16 cellular contexts compared by ENCODE assay signal in genomic region chr22:38027487-38027886, GRCh38. TPM values are rescaled to one million over a fixed set of nuclear protein-coding genes. Genes with fewer than 3 reads are reported as not detected.
"Had no signal": no experiment of that assay in that cellular context is flagged by ENCODE, and none has a peak within 500 bp of the region (broad histone marks: within the 10 kb centered on the region; RNA-seq: fewer than 3 reads in every experiment).

No MANE protein-coding gene starts in this region.

- H3K27me3 Mint-ChIP-seq: activated T-helper 17 cell treated with anti-CD3 and anti-CD28 coated beads, Interleukin-2, amount 50 U/mL, for 72 hours; stimulated activated naive B cell treated with anti-CD40 and anti-IgM and Interleukin-4, amounts not matched to agents 10 μg/mL and 1 μg/mL and 100 μg/mL, for 72 hours had no signal

- H3K9me3 Mint-ChIP-seq: activated naive CD4-positive, alpha-beta T cell treated with anti-CD3 and anti-CD28 coated beads for 36 hours; activated T-helper 17 cell treated with anti-CD3 and anti-CD28 coated beads, Interleukin-2, amount 50 U/mL, for 72 hours; stimulated activated naive B cell treated with anti-CD40 and anti-IgM and Interleukin-4, amounts not matched to agents 10 μg/mL and 1 μg/mL and 100 μg/mL, for 72 hours; WTC11 had no signal

- H3K4me3 ChIP-seq: esophagus squamous epithelium, SK-N-MC, spleen, upper lobe of left lung had no signal

- H3K4me3 Mint-ChIP-seq: activated naive CD4-positive, alpha-beta T cell treated with anti-CD3 and anti-CD28 coated beads for 36 hours; activated T-helper 17 cell treated with anti-CD3 and anti-CD28 coated beads, Interleukin-2, amount 50 U/mL, for 72 hours; stimulated activated naive B cell treated with anti-CD40 and anti-IgM and Interleukin-4, amounts not matched to agents 10 μg/mL and 1 μg/mL and 100 μg/mL, for 72 hours; WTC11 had no signal

- H3K4me1 Mint-ChIP-seq: activated T-helper 17 cell treated with anti-CD3 and anti-CD28 coated beads, Interleukin-2, amount 50 U/mL, for 72 hours had no signal

- H3K9me3 ChIP-seq: esophagus squamous epithelium, neutrophil, spleen, upper lobe of left lung had no signal

- H3K36me3 Mint-ChIP-seq: WTC11 had no signal

- DNase-seq: activated CD4-positive, alpha-beta T cell treated with anti-CD3 and anti-CD28 coated beads for 48 hours; activated naive CD4-positive, alpha-beta T cell treated with anti-CD3 and anti-CD28 coated beads for 36 hours; cerebellar nuclear complex; esophagus squamous epithelium; foreskin fibroblast; spleen; stimulated activated CD4-positive, alpha-beta T cell treated with anti-CD3 and anti-CD28 coated beads, Interleukin-1b, Interleukin-23, amount 100 ng/mL, for 48 hours; stimulated activated naive B cell treated with anti-CD40 and anti-IgM and Interleukin-4, amounts not matched to agents 10 μg/mL and 1 μg/mL and 100 μg/mL, for 72 hours; upper lobe of left lung had no signal

- H3K4me1 ChIP-seq: spleen had no signal

- H3K27ac ChIP-seq: esophagus squamous epithelium, neutrophil, SK-N-MC, spleen, upper lobe of left lung had no signal

- H3K36me3 ChIP-seq: esophagus squamous epithelium, neutrophil, spleen, upper lobe of left lung had no signal

- H3K27me3 ChIP-seq: esophagus squamous epithelium, neutrophil, spleen, upper lobe of left lung had no signal

- H3K27ac Mint-ChIP-seq: activated naive CD4-positive, alpha-beta T cell treated with anti-CD3 and anti-CD28 coated beads for 36 hours; activated T-helper 17 cell treated with anti-CD3 and anti-CD28 coated beads, Interleukin-2, amount 50 U/mL, for 72 hours; stimulated activated naive B cell treated with anti-CD40 and anti-IgM and Interleukin-4, amounts not matched to agents 10 μg/mL and 1 μg/mL and 100 μg/mL, for 72 hours; WTC11 had no signal

RNA-seq across cellular contexts. Expression of gene SOX10, which starts 43.1 kb away (rescaled TPM):
- total RNA-seq: activated naive CD4-positive, alpha-beta T cell treated with anti-CD3 and anti-CD28 coated beads for 36 hours; activated T-helper 17 cell treated with anti-CD3 and anti-CD28 coated beads, Interleukin-2, amount 50 U/mL, for 72 hours; dermis microvascular lymphatic vessel endothelial cell; myocyte; T-helper 1 cell treated with Interleukin-12 subunit alpha and Interleukin-12 subunit beta and Interleukin-4 antibody, amounts not matched to agents 30 ng/mL and 1 ng/mL, for 36 hours had no signal

RNA-seq across cellular contexts. Expression of gene SLC16A8, which starts 56.5 kb away (rescaled TPM):
- total RNA-seq: activated naive CD4-positive, alpha-beta T cell treated with anti-CD3 and anti-CD28 coated beads for 36 hours; activated T-helper 17 cell treated with anti-CD3 and anti-CD28 coated beads, Interleukin-2, amount 50 U/mL, for 72 hours; esophagus squamous epithelium; T-helper 1 cell treated with Interleukin-12 subunit alpha and Interleukin-12 subunit beta and Interleukin-4 antibody, amounts not matched to agents 30 ng/mL and 1 ng/mL, for 36 hours had no signal
